21 cellular contexts compared by ENCODE assay signal in genomic region chr6:106250997-106251396, GRCh38.
"Had no signal": no experiment of that assay in that cellular context is flagged by ENCODE, and none has a peak within 500 bp of the region (broad histone marks: within the 10 kb centered on the region; RNA-seq: fewer than 3 reads in every experiment).

No MANE protein-coding gene starts in this region.

- DNase-seq: activated CD4-positive, alpha-beta T cell treated with anti-CD3 and anti-CD28 coated beads, Interleukin-2, amount 50 U/mL, for 1 hour; activated CD4-positive, CD25-positive, alpha-beta regulatory T cell; activated CD8-positive, alpha-beta memory T cell treated with anti-CD3 and anti-CD28 coated beads, Interleukin-2, amount 50 U/mL, for 4 hours; activated naive CD4-positive, alpha-beta T cell treated with anti-CD3 and anti-CD28 coated beads, Interleukin-2, amount 10 ng/mL, durations not matched to agents 7 days and 5 days; activated T-cell treated with anti-CD3 and anti-CD28 coated beads, Interleukin-2, amount 50 U/mL, for 4 hours; colonic mucosa; endodermal cell; foreskin melanocyte; kidney; mesenchymal stem cell; natural killer cell; pancreas; right lobe of liver; stimulated activated CD4-positive, alpha-beta T cell treated with anti-CD3 and anti-CD28 coated beads, Interleukin-4, amount 100 ng/mL, for 1 hour; SW 1271; testis; upper lobe of left lung had no signal

- H3K36me3 Mint-ChIP-seq: natural killer cell had no signal

- H3K36me3 ChIP-seq: colonic mucosa had no signal

- H3K27me3 ChIP-seq: ascending aorta, colonic mucosa, neutrophil, pancreas, right lobe of liver, testis, upper lobe of left lung had no signal

- H3K27ac Mint-ChIP-seq: activated naive CD4-positive, alpha-beta T cell treated with anti-CD3 and anti-CD28 coated beads, Interleukin-2, amount 10 ng/mL, durations not matched to agents 7 days and 5 days; endodermal cell; natural killer cell had no signal

- ATAC-seq: activated T-cell treated with anti-CD3 and anti-CD28 coated beads, Interleukin-2, amount 50 U/mL, for 4 hours; natural killer cell; right lobe of liver had no signal

- H3K9me3 ChIP-seq: ascending aorta, colonic mucosa, neutrophil, pancreas, right lobe of liver, testis, upper lobe of left lung had no signal

- H3K4me3 ChIP-seq: ascending aorta, colonic mucosa, pancreas, right lobe of liver, smooth muscle cell, testis, upper lobe of left lung had no signal

- H3K4me1 Mint-ChIP-seq: activated naive CD4-positive, alpha-beta T cell treated with anti-CD3 and anti-CD28 coated beads, Interleukin-2, amount 10 ng/mL, durations not matched to agents 7 days and 5 days had no signal

- FAIRE-seq: kidney, pancreas had no signal

- H3K27ac ChIP-seq: ascending aorta, colonic mucosa, neutrophil, pancreas, right lobe of liver, testis, upper lobe of left lung had no signal

- H3K9me3 Mint-ChIP-seq: activated naive CD4-positive, alpha-beta T cell treated with anti-CD3 and anti-CD28 coated beads, Interleukin-2, amount 10 ng/mL, durations not matched to agents 7 days and 5 days; activated T-cell treated with anti-CD3 and anti-CD28 coated beads, Interleukin-2, amount 50 U/mL, for 4 hours; central memory CD8-positive, alpha-beta T cell; endodermal cell; natural killer cell had no signal

- H3K4me3 Mint-ChIP-seq: activated naive CD4-positive, alpha-beta T cell treated with anti-CD3 and anti-CD28 coated beads, Interleukin-2, amount 10 ng/mL, durations not matched to agents 7 days and 5 days; activated T-cell treated with anti-CD3 and anti-CD28 coated beads, Interleukin-2, amount 50 U/mL, for 4 hours; central memory CD8-positive, alpha-beta T cell; endodermal cell; natural killer cell had no signal

- H3K27me3 Mint-ChIP-seq: activated naive CD4-positive, alpha-beta T cell treated with anti-CD3 and anti-CD28 coated beads, Interleukin-2, amount 10 ng/mL, durations not matched to agents 7 days and 5 days; central memory CD8-positive, alpha-beta T cell had no signal

- H3K4me1 ChIP-seq: colonic mucosa, pancreas, testis had no signal
